ENCODE assay signal across 1 cellular context in genomic region chr14:103508521-103508920, GRCh38.
TF ChIP-seq lines count a peak whose summit lies in the region.

No MANE protein-coding gene starts in this region.

TF ChIP-seq in HepG2, 621 proteins besides CTCF, POLR2A, EP300 and RAD21:
- TF ChIP-seq ZNF7 (CRISPR knock-in tag; IDR thresholded peaks at IDR 0.05) (no peak), ZNF574 (CRISPR knock-in tag; IDR thresholded peaks at IDR 0.05) (0 out of 2 replicates have a peak, but pooled peaks have one; percentile 7), FOXO1 (CRISPR knock-in tag; IDR thresholded peaks at IDR 0.05) (no peak)
